Comparison of ENCODE assay signal across 1 cellular context in genomic region chr1:145965119-145965744, GRCh38.
TF ChIP-seq lines count a peak whose summit lies in the region.

No MANE protein-coding gene starts in this region.

TF ChIP-seq in WTC11, 78 proteins besides CTCF, POLR2A, EP300 and RAD21 (continued from another document):
- TF ChIP-seq, protein P1, sequence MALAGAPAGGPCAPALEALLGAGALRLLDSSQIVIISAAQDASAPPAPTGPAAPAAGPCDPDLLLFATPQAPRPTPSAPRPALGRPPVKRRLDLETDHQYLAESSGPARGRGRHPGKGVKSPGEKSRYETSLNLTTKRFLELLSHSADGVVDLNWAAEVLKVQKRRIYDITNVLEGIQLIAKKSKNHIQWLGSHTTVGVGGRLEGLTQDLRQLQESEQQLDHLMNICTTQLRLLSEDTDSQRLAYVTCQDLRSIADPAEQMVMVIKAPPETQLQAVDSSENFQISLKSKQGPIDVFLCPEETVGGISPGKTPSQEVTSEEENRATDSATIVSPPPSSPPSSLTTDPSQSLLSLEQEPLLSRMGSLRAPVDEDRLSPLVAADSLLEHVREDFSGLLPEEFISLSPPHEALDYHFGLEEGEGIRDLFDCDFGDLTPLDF (CRISPR knock-in tag; IDR thresholded peaks at IDR 0.05) = no peak
- TF ChIP-seq, protein P2, sequence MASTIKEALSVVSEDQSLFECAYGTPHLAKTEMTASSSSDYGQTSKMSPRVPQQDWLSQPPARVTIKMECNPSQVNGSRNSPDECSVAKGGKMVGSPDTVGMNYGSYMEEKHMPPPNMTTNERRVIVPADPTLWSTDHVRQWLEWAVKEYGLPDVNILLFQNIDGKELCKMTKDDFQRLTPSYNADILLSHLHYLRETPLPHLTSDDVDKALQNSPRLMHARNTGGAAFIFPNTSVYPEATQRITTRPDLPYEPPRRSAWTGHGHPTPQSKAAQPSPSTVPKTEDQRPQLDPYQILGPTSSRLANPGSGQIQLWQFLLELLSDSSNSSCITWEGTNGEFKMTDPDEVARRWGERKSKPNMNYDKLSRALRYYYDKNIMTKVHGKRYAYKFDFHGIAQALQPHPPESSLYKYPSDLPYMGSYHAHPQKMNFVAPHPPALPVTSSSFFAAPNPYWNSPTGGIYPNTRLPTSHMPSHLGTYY (CRISPR knock-in tag; IDR thresholded peaks at IDR 0.05) = no peak
- TF ChIP-seq, protein P3, sequence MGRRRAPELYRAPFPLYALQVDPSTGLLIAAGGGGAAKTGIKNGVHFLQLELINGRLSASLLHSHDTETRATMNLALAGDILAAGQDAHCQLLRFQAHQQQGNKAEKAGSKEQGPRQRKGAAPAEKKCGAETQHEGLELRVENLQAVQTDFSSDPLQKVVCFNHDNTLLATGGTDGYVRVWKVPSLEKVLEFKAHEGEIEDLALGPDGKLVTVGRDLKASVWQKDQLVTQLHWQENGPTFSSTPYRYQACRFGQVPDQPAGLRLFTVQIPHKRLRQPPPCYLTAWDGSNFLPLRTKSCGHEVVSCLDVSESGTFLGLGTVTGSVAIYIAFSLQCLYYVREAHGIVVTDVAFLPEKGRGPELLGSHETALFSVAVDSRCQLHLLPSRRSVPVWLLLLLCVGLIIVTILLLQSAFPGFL (CRISPR knock-in tag; IDR thresholded peaks at IDR 0.05; ENCODE audit: borderline replicate concordance) = no peak
- no peak for TF ChIP-seq ESRRA (CRISPR knock-in tag; IDR thresholded peaks at IDR 0.05; ENCODE audit: borderline replicate concordance)
- TF ChIP-seq USF1 (CRISPR knock-in tag; IDR thresholded peaks at IDR 0.05) = no peak
- TF ChIP-seq SOX15 (CRISPR knock-in tag; IDR thresholded peaks at IDR 0.05) = no peak
- no peak for TF ChIP-seq ZNF138 (CRISPR knock-in tag; conservative IDR thresholded peaks at IDR 0.05)
- TF ChIP-seq CREB1 (CRISPR knock-in tag; IDR thresholded peaks at IDR 0.05) = no peak
- TF ChIP-seq MAX (CRISPR knock-in tag; IDR thresholded peaks at IDR 0.05) = no peak
- no peak for TF ChIP-seq E2F4 (CRISPR knock-in tag; IDR thresholded peaks at IDR 0.05; ENCODE audit: borderline replicate concordance, low read depth)
- TF ChIP-seq CBFB (CRISPR knock-in tag; IDR thresholded peaks at IDR 0.05; ENCODE audit: low read depth) = no peak
- no peak for TF ChIP-seq NFE2L1 (CRISPR knock-in tag; IDR thresholded peaks at IDR 0.05)
- TF ChIP-seq FOXP1 (CRISPR knock-in tag; IDR thresholded peaks at IDR 0.05; ENCODE audit: borderline replicate concordance) = no peak
- TF ChIP-seq JAZF1 (CRISPR knock-in tag; IDR thresholded peaks at IDR 0.05) = no peak
- TF ChIP-seq GTF2I (CRISPR knock-in tag; conservative IDR thresholded peaks at IDR 0.05) = no peak
- no peak for TF ChIP-seq OVOL2 (CRISPR knock-in tag; IDR thresholded peaks at IDR 0.05; ENCODE audit: borderline replicate concordance)
